27 cellular contexts compared by ENCODE assay signal in the genomic region with DNA sequence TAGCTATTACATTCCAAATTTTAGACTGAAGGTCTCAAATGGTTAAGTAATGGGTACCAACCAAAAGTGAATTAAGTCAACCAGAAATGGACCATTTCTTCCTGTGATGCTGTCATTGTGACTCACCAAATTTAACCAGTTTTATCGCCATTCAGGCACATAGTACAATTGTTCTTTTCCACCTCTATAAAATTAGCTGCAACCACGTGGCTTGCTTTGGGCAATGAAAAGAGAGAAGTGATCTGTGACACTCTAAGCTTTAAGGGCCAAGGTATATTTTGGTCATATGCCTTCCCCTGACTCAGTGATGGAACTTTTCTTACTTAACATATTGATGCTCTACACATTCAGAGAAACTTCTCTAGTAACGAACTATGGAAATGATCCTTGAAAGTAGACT.
"Had no signal": no experiment of that assay in that cellular context is flagged by ENCODE, and none has a peak within 500 bp of the region (broad histone marks: within the 10 kb centered on the region; RNA-seq: fewer than 3 reads in every experiment).

No MANE protein-coding gene starts in this region.

- H3K4me3 ChIP-seq: adrenal gland, breast epithelium, cardiac muscle cell, colonic mucosa had no signal

- H3K27me3 ChIP-seq: adrenal gland, cardiac muscle cell, colonic mucosa had no signal

- H3K36me3 ChIP-seq: adrenal gland, breast epithelium, cardiac muscle cell, colonic mucosa, WERI-Rb-1 had no signal

- DNase-seq: activated B cell treated with CpG ODN at 0.5 μM for 24 hours; activated CD4-positive, alpha-beta T cell treated with anti-CD3 and anti-CD28 coated beads for 48 hours; activated CD4-positive, alpha-beta T cell treated with anti-CD3 and anti-CD28 coated beads, Interleukin-2, amount 50 U/mL, for 1 hour; activated CD4-positive, alpha-beta T cell treated with anti-CD3 and anti-CD28 coated beads, Interleukin-2, amount 50 U/mL, for 48 hours; activated CD8-positive, alpha-beta memory T cell treated with anti-CD3 and anti-CD28 coated beads for 24 hours; activated CD8-positive, alpha-beta T cell treated with anti-CD3 and anti-CD28 coated beads for 36 hours; activated effector memory CD4-positive, alpha-beta T cell treated with anti-CD3 and anti-CD28 coated beads, Interleukin-2, amount 50 U/mL, for 16 hours; activated naive CD4-positive, alpha-beta T cell treated with anti-CD3 and anti-CD28 coated beads for 36 hours; activated naive CD8-positive, alpha-beta T cell treated with anti-CD3 and anti-CD28 coated beads for 36 hours; activated naive CD8-positive, alpha-beta T cell treated with anti-CD3 and anti-CD28 coated beads, Interleukin-2, amount 50 U/mL, for 24 hours; activated T-cell treated with anti-CD3 and anti-CD28 coated beads, Interleukin-2, amount 50 U/mL, for 1 hour; activated T-cell treated with anti-CD3 and anti-CD28 coated beads, Interleukin-2, amount 50 U/mL, for 48 hours; adrenal gland; amygdala; aorta; central memory CD4-positive, alpha-beta T cell; cerebellar nuclear complex; colonic mucosa; effector CD8-positive, alpha-beta T cell; foreskin fibroblast; head of caudate nucleus; T-helper 2 cell; WERI-Rb-1 had no signal

- H3K4me1 ChIP-seq: adrenal gland, breast epithelium, colonic mucosa had no signal

- H3K9me3 ChIP-seq: adrenal gland, breast epithelium, colonic mucosa had no signal

- H3K27ac ChIP-seq: adrenal gland, breast epithelium, cardiac muscle cell, colonic mucosa, epithelial cell of prostate, WERI-Rb-1 had no signal

- ATAC-seq: activated CD4-positive, CD25-positive, alpha-beta regulatory T cell treated with anti-CD3 and anti-CD28 coated beads, Interleukin-2, amount 50 U/mL, for 24 hours; activated CD8-positive, alpha-beta T cell treated with anti-CD3 and anti-CD28 coated beads for 36 hours; activated naive CD8-positive, alpha-beta T cell treated with anti-CD3 and anti-CD28 coated beads, Interleukin-2, amount 50 U/mL, for 24 hours had no signal
